ENCODE assay signal across 19 cellular contexts in genomic region chr6:115766745-115767462, GRCh38.
A peak's percentile ranks its signal among the peaks of the same experiment; 100 is the strongest.
DNase-seq lines count a peak whose midpoint lies in the region; ATAC-seq and TF ChIP-seq lines count a peak whose summit lies in the region.
"Had no signal": no experiment of that assay in that cellular context is flagged by ENCODE, and none has a peak within 500 bp of the region (broad histone marks: within the 10 kb centered on the region; RNA-seq: fewer than 3 reads in every experiment).

No MANE protein-coding gene starts in this region.

- H3K4me3 Mint-ChIP-seq in GM23338 (no peak overlapping the region), neural progenitor cell (no peak overlapping the region)
- H3K4me3 Mint-ChIP-seq: CD8-positive, alpha-beta T cell had no signal

- H4K20me1 ChIP-seq in GM23338 (replicated peaks; ENCODE audit: insufficient read depth) (no peaks in the 10 kb centered on the region), neural progenitor cell (ENCODE audit: low read depth) (no peaks in the 10 kb centered on the region)

- no peak for TF ChIP-seq POLR2A in breast epithelium (IDR thresholded peaks at IDR 0.05)

- intact Hi-C loops in breast epithelium (cut with DNase I; ENCODE audit: low total_unique reads), result no loop called here

- no peaks in the 10 kb centered on the region for H3K9me3 ChIP-seq in neural progenitor cell (ENCODE audit: low read depth)
- no peaks in the 10 kb centered on the region for H3K9me3 ChIP-seq in breast epithelium

- H3K36me3 ChIP-seq in GM23338 (ENCODE audit: insufficient read depth) (no peaks in the 10 kb centered on the region), neural progenitor cell (no peaks in the 10 kb centered on the region), breast epithelium (no peaks in the 10 kb centered on the region)

- H3K27me3 Mint-ChIP-seq in GM23338 (ENCODE audit: insufficient read depth, low read depth, poor library complexity) (peaks cover 3% of the 10 kb centered on the region), neural progenitor cell (ENCODE audit: insufficient read depth, low read depth) (peaks cover 2% of the 10 kb centered on the region)

- H3K4me1 Mint-ChIP-seq in GM23338, result no peaks in the 10 kb centered on the region
- H3K4me1 Mint-ChIP-seq in neural progenitor cell, result peaks cover 16% of the 10 kb centered on the region

- no peak overlapping the region for H3K27ac Mint-ChIP-seq in GM23338
- H3K27ac Mint-ChIP-seq in neural progenitor cell, result no peak overlapping the region
- H3K27ac Mint-ChIP-seq: CD8-positive, alpha-beta T cell had no signal

- no peaks in the 10 kb centered on the region for H3K9me2 ChIP-seq in GM23338 (ENCODE audit: insufficient read depth)

- H3K27ac ChIP-seq in GM23338 (ENCODE audit: low read depth), result no peak overlapping the region
- H3K27ac ChIP-seq in neural progenitor cell, result peak overlapping the region; percentile 60
- H3K27ac ChIP-seq in breast epithelium, result no peak overlapping the region

- no peak overlapping the region for H2AFZ ChIP-seq in GM23338
- peak overlapping the region; percentile 43 for H2AFZ ChIP-seq in neural progenitor cell (replicated peaks)

- no peak for DNase-seq in GM23338 (ENCODE audit: low spot score)
- DNase-seq in NCI-H526 treated with DMSO at 0.1 percent for 48 hours (lab: John Stamatoyannopoulos, UW), result peak; percentile 75
- DNase-seq in epithelial cell of proximal tubule (ENCODE audit: low read depth), result peak; percentile 23
- DNase-seq in neural progenitor cell (ENCODE audit: low spot score), result peak; percentile 64
- DNase-seq in NCI-H82 treated with DMSO at 0.1 percent for 48 hours (lab: John Stamatoyannopoulos, UW; ENCODE audit: unreplicated experiment), result no peak
- no peak for DNase-seq in breast epithelium (ENCODE audit: low spot score in 2 of 2)
- DNase-seq: CD8-positive, alpha-beta T cell; DND-41; GDM1; NCI-H1048; NCI-H1694; NCI-H2107; NCI-H446; NCI-H774; Right ventricle myocardium superior had no signal

- H3K4me3 ChIP-seq in GM23338 (no peak overlapping the region), epithelial cell of proximal tubule (ENCODE audit: low read depth, low read length) (no peak overlapping the region), neural progenitor cell (no peak overlapping the region), breast epithelium (no peak overlapping the region)
- H3K4me3 ChIP-seq: K562 had no signal

- ATAC-seq in GM23338, result peak; percentile 53
- ATAC-seq in GM21381 (IDR thresholded peaks at IDR 0.05; ENCODE audit: unreplicated experiment), result no peak
- ATAC-seq: CD8-positive, alpha-beta T cell; K562; Panc1; SK-N-SH treated with all-trans-retinoic acid at 6 μM for 48 hours had no signal

- H3K9ac ChIP-seq in neural progenitor cell, result no peak overlapping the region

- H3K4me1 ChIP-seq in GM23338 (ENCODE audit: insufficient read depth), result no peaks in the 10 kb centered on the region
- peaks cover 9% of the 10 kb centered on the region for H3K4me1 ChIP-seq in neural progenitor cell
- H3K4me1 ChIP-seq in breast epithelium, result no peaks in the 10 kb centered on the region

- no peak overlapping the region for H3K4me2 ChIP-seq in GM23338
- H3K4me2 ChIP-seq in neural progenitor cell, result peak overlapping the region; percentile 57

- no peak for TF ChIP-seq CTCF in GM23338 (conservative IDR thresholded peaks at IDR 0.05; ENCODE audit: low read depth in 2 of 2)
- TF ChIP-seq CTCF in epithelial cell of proximal tubule (conservative IDR thresholded peaks at IDR 0.05; ENCODE audit: low read depth, low read length), result no peak
- TF ChIP-seq CTCF in neural progenitor cell (IDR thresholded peaks at IDR 0.05), result no peak
- TF ChIP-seq CTCF in breast epithelium (IDR thresholded peaks at IDR 0.05), result no peak

- H3K27me3 ChIP-seq in GM23338 (ENCODE audit: insufficient read depth) (no peaks in the 10 kb centered on the region), neural progenitor cell (no peaks in the 10 kb centered on the region), breast epithelium (no peaks in the 10 kb centered on the region)

- no peaks in the 10 kb centered on the region for H3F3A ChIP-seq in GM23338 (replicated peaks; ENCODE audit: low read depth)
- H3F3A ChIP-seq in neural progenitor cell (ENCODE audit: low read depth), result no peaks in the 10 kb centered on the region

- H3K79me2 ChIP-seq in GM23338 (replicated peaks; ENCODE audit: insufficient read depth), result no peaks in the 10 kb centered on the region
- no peaks in the 10 kb centered on the region for H3K79me2 ChIP-seq in neural progenitor cell (ENCODE audit: low read depth)

- H3K36me3 Mint-ChIP-seq in GM23338 (ENCODE audit: low read depth) (no peaks in the 10 kb centered on the region), neural progenitor cell (no peaks in the 10 kb centered on the region)
- H3K36me3 Mint-ChIP-seq: CD8-positive, alpha-beta T cell had no signal

- H3K9me3 Mint-ChIP-seq in GM23338, result no peaks in the 10 kb centered on the region; the same call in 2 of the 3 replicates
- peaks cover 2% of the 10 kb centered on the region for H3K9me3 Mint-ChIP-seq in neural progenitor cell
- H3K9me3 Mint-ChIP-seq: CD8-positive, alpha-beta T cell had no signal

TF ChIP-seq in GM23338, 12 proteins besides CTCF, POLR2A, EP300 and RAD21:
- no peak for TF ChIP-seq JUNB (IDR thresholded peaks at IDR 0.05; ENCODE audit: unreplicated experiment)
TF ChIP-seq in GM23338: peak in this region for 0.

Comparison
In these comparisons a context has a peak if more than half of its experiments do, and no peak if none do; other contexts are left out.
1. DNase-seq: peak in NCI-H526 treated with DMSO at 0.1 percent for 48 hours (single experiment), epithelial cell of proximal tubule (single experiment) and neural progenitor cell (single experiment); none in GM23338 (single experiment), NCI-H82 treated with DMSO at 0.1 percent for 48 hours (single experiment) and breast epithelium (0 of 2).